Comparison of ENCODE assay signal across 1 cellular context in the genomic region with DNA sequence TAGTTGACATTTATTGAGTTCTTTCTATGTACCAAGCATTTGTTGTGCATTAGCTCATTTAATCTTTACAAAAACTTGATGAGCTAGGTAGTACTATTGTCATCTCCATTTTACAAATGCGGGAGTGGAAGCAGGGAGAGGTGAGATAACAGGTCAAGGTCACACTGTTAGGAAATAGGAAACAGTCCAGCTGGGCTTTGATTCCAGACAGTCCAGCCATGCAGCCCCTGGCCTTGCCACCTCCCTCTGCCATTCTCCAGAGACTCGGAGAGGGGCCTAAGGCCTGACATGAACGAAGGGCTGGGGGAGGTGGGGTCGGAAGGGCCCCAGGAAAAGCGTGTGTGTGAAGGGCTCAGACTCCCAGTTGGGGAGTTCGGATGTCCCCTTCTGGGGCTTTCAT.
TF ChIP-seq lines count a peak whose summit lies in the region.

No MANE protein-coding gene starts in this region.

TF ChIP-seq in SK-N-SH treated with all-trans-retinoic acid at 6 μM for 48 hours, 23 proteins besides CTCF, POLR2A, EP300 and RAD21 (continued from another document):
- TF ChIP-seq, protein P1, sequence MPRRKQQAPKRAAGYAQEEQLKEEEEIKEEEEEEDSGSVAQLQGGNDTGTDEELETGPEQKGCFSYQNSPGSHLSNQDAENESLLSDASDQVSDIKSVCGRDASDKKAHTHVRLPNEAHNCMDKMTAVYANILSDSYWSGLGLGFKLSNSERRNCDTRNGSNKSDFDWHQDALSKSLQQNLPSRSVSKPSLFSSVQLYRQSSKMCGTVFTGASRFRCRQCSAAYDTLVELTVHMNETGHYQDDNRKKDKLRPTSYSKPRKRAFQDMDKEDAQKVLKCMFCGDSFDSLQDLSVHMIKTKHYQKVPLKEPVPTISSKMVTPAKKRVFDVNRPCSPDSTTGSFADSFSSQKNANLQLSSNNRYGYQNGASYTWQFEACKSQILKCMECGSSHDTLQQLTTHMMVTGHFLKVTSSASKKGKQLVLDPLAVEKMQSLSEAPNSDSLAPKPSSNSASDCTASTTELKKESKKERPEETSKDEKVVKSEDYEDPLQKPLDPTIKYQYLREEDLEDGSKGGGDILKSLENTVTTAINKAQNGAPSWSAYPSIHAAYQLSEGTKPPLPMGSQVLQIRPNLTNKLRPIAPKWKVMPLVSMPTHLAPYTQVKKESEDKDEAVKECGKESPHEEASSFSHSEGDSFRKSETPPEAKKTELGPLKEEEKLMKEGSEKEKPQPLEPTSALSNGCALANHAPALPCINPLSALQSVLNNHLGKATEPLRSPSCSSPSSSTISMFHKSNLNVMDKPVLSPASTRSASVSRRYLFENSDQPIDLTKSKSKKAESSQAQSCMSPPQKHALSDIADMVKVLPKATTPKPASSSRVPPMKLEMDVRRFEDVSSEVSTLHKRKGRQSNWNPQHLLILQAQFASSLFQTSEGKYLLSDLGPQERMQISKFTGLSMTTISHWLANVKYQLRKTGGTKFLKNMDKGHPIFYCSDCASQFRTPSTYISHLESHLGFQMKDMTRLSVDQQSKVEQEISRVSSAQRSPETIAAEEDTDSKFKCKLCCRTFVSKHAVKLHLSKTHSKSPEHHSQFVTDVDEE (CRISPR knock-in tag; IDR thresholded peaks at IDR 0.05) = no peak
- TF ChIP-seq ZNF8 (CRISPR knock-in tag; IDR thresholded peaks at IDR 0.05) = no peak
- TF ChIP-seq, protein P2, sequence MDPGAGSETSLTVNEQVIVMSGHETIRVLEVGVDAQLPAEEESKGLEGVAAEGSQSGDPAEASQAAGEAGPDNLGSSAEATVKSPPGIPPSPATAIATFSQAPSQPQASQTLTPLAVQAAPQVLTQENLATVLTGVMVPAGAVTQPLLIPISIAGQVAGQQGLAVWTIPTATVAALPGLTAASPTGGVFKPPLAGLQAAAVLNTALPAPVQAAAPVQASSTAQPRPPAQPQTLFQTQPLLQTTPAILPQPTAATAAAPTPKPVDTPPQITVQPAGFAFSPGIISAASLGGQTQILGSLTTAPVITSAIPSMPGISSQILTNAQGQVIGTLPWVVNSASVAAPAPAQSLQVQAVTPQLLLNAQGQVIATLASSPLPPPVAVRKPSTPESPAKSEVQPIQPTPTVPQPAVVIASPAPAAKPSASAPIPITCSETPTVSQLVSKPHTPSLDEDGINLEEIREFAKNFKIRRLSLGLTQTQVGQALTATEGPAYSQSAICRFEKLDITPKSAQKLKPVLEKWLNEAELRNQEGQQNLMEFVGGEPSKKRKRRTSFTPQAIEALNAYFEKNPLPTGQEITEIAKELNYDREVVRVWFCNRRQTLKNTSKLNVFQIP (CRISPR knock-in tag; IDR thresholded peaks at IDR 0.05; ENCODE audit: borderline replicate concordance, low read depth) = no peak
- no peak for TF ChIP-seq TOX (CRISPR knock-in tag; IDR thresholded peaks at IDR 0.05; ENCODE audit: borderline replicate concordance)
- TF ChIP-seq GLIS3 (CRISPR knock-in tag; IDR thresholded peaks at IDR 0.05) = no peak
- no peak for TF ChIP-seq ZFP3 (CRISPR knock-in tag; IDR thresholded peaks at IDR 0.05)
- TF ChIP-seq RARB (CRISPR knock-in tag; IDR thresholded peaks at IDR 0.05) = no peak
- TF ChIP-seq ZNF565 (CRISPR knock-in tag; conservative IDR thresholded peaks at IDR 0.05; ENCODE audit: low read depth) = no peak
- TF ChIP-seq, protein P3, sequence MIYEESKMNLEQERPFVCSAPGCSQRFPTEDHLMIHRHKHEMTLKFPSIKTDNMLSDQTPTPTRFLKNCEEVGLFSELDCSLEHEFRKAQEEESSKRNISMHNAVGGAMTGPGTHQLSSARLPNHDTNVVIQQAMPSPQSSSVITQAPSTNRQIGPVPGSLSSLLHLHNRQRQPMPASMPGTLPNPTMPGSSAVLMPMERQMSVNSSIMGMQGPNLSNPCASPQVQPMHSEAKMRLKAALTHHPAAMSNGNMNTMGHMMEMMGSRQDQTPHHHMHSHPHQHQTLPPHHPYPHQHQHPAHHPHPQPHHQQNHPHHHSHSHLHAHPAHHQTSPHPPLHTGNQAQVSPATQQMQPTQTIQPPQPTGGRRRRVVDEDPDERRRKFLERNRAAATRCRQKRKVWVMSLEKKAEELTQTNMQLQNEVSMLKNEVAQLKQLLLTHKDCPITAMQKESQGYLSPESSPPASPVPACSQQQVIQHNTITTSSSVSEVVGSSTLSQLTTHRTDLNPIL (CRISPR knock-in tag; IDR thresholded peaks at IDR 0.05; ENCODE audit: low read depth) = no peak
- no peak for TF ChIP-seq OSR1 (CRISPR knock-in tag; IDR thresholded peaks at IDR 0.05)
TF ChIP-seq in SK-N-SH treated with all-trans-retinoic acid at 6 μM for 48 hours: peak in this region for 0.
